In genomic region chr19:13902993-13903555, GRCh38 we compare ENCODE assay signal across 1 cellular context.
A peak's percentile ranks its signal among the peaks of the same experiment; 100 is the strongest.
TF ChIP-seq lines count a peak whose summit lies in the region.

No MANE protein-coding gene starts in this region.

TF ChIP-seq in K562, 482 proteins besides CTCF, POLR2A, EP300 and RAD21:
- peak in 1 of 2 experiments; percentile 13; a peak in 1 of 4 replicates for TF ChIP-seq TRIM24 (IDR thresholded peaks at IDR 0.05)
- no peak for TF ChIP-seq RB1 (IDR thresholded peaks at IDR 0.05; ENCODE audit: low read depth)
- peak; percentile 96 for TF ChIP-seq MYNN (IDR thresholded peaks at IDR 0.05)
- TF ChIP-seq MYNN (CRISPR knock-in tag; IDR thresholded peaks at IDR 0.05), result peak; percentile 62; the same call in 1 of the 2 replicates
- TF ChIP-seq ZNF384 (IDR thresholded peaks at IDR 0.05; ENCODE audit: low read depth, low read length), result no peak
- no peak for TF ChIP-seq NCOA2 (IDR thresholded peaks at IDR 0.05; ENCODE audit: partially characterized antibody in 2 of 2)
- no peak for TF ChIP-seq NEUROD1 (IDR thresholded peaks at IDR 0.05; ENCODE audit: borderline replicate concordance, low read depth, low read length, partially characterized antibody)
- peak; percentile 84 for TF ChIP-seq CC2D1A (IDR thresholded peaks at IDR 0.05)
- no peak for TF ChIP-seq ATF7 (IDR thresholded peaks at IDR 0.05)
- TF ChIP-seq FOSL1 (tag; conservative IDR thresholded peaks at IDR 0.05), result no peak
- TF ChIP-seq PYGO2 (tag; IDR thresholded peaks at IDR 0.05), result no peak
- peak; percentile 49 for TF ChIP-seq PRDM10 (IDR thresholded peaks at IDR 0.05; ENCODE audit: partially characterized antibody)
- no peak for TF ChIP-seq TCF3 (CRISPR knock-in tag; IDR thresholded peaks at IDR 0.05)
TF ChIP-seq in K562: peak in this region for 4.
